Comparison of ENCODE assay signal across 1 cellular context in the genomic region with DNA sequence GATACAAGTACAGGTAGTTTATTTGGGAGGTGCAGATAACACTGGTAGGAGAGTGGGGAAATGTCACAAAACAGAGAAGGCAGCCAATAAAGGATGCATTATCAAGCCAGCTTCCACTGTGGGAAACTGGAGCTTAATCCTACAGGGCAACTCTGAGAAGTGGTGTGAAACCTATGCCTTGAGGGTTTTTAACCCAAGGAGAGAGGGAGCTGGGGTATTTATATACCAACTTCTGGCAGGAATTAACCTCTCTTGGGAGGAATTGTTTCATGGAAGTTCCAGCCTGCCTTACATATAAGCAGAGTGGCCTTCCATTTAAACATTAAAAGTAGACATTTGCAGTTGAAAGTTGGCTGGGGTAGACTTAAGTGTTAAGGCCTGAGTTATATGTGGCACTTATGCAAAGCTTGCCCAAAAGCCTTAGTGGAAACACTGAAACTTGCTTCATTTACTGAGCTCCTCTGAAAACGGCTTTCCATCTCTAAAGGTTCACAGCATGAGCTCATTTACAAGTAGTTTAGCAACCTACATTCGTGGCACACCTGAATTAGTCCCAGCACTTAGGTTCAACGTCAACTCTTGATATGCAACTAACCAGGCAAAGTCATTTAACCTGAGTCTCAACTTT.
TF ChIP-seq lines count a peak whose summit lies in the region.

No MANE protein-coding gene starts in this region.

TF ChIP-seq in IMR-90, 13 proteins besides CTCF, POLR2A, EP300 and RAD21:
- TF ChIP-seq RCOR1 (IDR thresholded peaks at IDR 0.05; ENCODE audit: insufficient replicate concordance, low read length) = no peak
